10 cellular contexts compared by ENCODE assay signal in genomic region chr9:84701801-84702200, GRCh38. TPM values are rescaled to one million over a fixed set of nuclear protein-coding genes. Genes with fewer than 3 reads are reported as not detected.
DNase-seq lines count a peak whose midpoint lies in the region; ATAC-seq, FAIRE-seq and TF ChIP-seq lines count a peak whose summit lies in the region.
"Had no signal": no experiment of that assay in that cellular context is flagged by ENCODE, and none has a peak within 500 bp of the region (broad histone marks: within the 10 kb centered on the region; RNA-seq: fewer than 3 reads in every experiment).

No MANE protein-coding gene starts in this region.

- SMC1A ChIA-PET in GM12878 (lab: Charles Lee; ENCODE audit: uncharacterized antibody, unreplicated experiment) = interaction anchor here (0.9 to 14.3 kb wide), 15 partner anchors 8 to 560 kb away, joined by 3 to 686 read pairs (median 4); no protein-coding TSS in a partner anchor

- H3K4me1 ChIP-seq in GM12878 (ENCODE audit: control insufficient read depth, insufficient read depth, low read length) = peaks cover 17% of the 10 kb centered on the region
- no peaks in the 10 kb centered on the region for H3K4me1 ChIP-seq in lower lobe of right lung

- TF ChIP-seq CTCF in GM12878 (IDR thresholded peaks at IDR 0.05 in 2 of 3, conservative IDR thresholded peaks at IDR 0.05 in 1 of 3; ENCODE audit: control insufficient read depth in 2 of 3, extremely low read depth in 1 of 3, insufficient read depth in 1 of 3, low read depth in 3 of 3, low read length in 3 of 3) = no peak
- TF ChIP-seq CTCF in lower lobe of right lung (IDR thresholded peaks at IDR 0.05) = no peak

- TF ChIP-seq POLR2A in GM12878 (IDR thresholded peaks at IDR 0.05; ENCODE audit: low read depth, low read length) = no peak

- TF ChIP-seq EP300 in GM12878 (IDR thresholded peaks at IDR 0.05; ENCODE audit: borderline replicate concordance in 1 of 2, control insufficient read depth in 1 of 2, low read depth in 2 of 2, low read length in 2 of 2) = peak; percentile 30 to 52; a peak in 1 of 4 replicates

- FAIRE-seq in GM12878 (lab: Jason Lieb, UNC) = peak; percentile 97

- in situ Hi-C loops in GM12878 (cut with MboI) = loop anchor here (10.0 kb wide), 1 partner anchor 53 kb away; no protein-coding TSS in a partner anchor

- peak overlapping the region; percentile 45; the same call in 1 of the 2 replicates for H3K9ac ChIP-seq in GM12878 (ENCODE audit: control insufficient read depth, insufficient read depth, low read length)

- DNase-seq in GM12878 (ENCODE audit: low read depth, low spot score) = peak; percentile 77
- DNase-seq in lower lobe of right lung = no peak
- no peak for DNase-seq in stimulated activated naive CD4-positive, alpha-beta T cell (lab: John Stamatoyannopoulos, UW)
- no peak for DNase-seq in EL
- DNase-seq in globus pallidus (ENCODE audit: low spot score) = no peak
- DNase-seq: activated T-cell treated with anti-CD3 and anti-CD28 coated beads, Interleukin-2, amount 50 U/mL, for 4 hours; KG1 had no signal

- no TSS peak for BruUV-seq in GM12878 (replicated peaks; lab: Mats Ljungman, UMichigan)

- H3K36me3 ChIP-seq in GM12878 (ENCODE audit: control insufficient read depth in 2 of 2, insufficient read depth in 2 of 2, low read length in 1 of 2) (no peaks in the 10 kb centered on the region), lower lobe of right lung (no peaks in the 10 kb centered on the region)

- CTCF ChIA-PET in GM12878 (lab: Yijun Ruan, JAX) = interaction anchor here (1.1 to 14.5 kb wide), 6 partner anchors 8 to 909 kb away, joined by 3 to 792 read pairs (median 8); no protein-coding TSS in a partner anchor

- ATAC-seq in GM18502 (IDR thresholded peaks at IDR 0.05; ENCODE audit: poor library complexity, unreplicated experiment) (peak; percentile 82), GM21360 (IDR thresholded peaks at IDR 0.05; ENCODE audit: unreplicated experiment) (peak; percentile 82), HG03039 (IDR thresholded peaks at IDR 0.05; ENCODE audit: unreplicated experiment) (peak; percentile 73), GM12878 (peak; percentile 87), lower lobe of right lung (no peak)
- ATAC-seq: activated T-cell treated with anti-CD3 and anti-CD28 coated beads, Interleukin-2, amount 50 U/mL, for 4 hours had no signal

- H3K4me3 ChIP-seq in GM12878 (peak overlapping the region; percentile 28; the same call in 1 of the 2 replicates), lower lobe of right lung (no peak overlapping the region)

- no peaks in the 10 kb centered on the region for H4K20me1 ChIP-seq in GM12878 (ENCODE audit: control insufficient read depth, insufficient read depth)

- H3K9me3 ChIP-seq in GM12878 (replicated peaks; ENCODE audit: control insufficient read depth, insufficient read depth, low read length) (no peaks in the 10 kb centered on the region), lower lobe of right lung (no peaks in the 10 kb centered on the region)

- intact Hi-C loops in GM12878 (cut with micrococcal nuclease; ENCODE audit: unreplicated experiment) (loop anchor here (2.0 kb wide), 1 partner anchor 43 kb away; no protein-coding TSS in a partner anchor), lower lobe of right lung (cut with DNase I) (no loop called here)

- no peak for TF ChIP-seq RAD21 in GM12878 (IDR thresholded peaks at IDR 0.05; ENCODE audit: insufficient read depth, low read depth, low read length)

- no peaks in the 10 kb centered on the region; the same call in 1 of the 2 replicates for H3K79me2 ChIP-seq in GM12878 (ENCODE audit: control insufficient read depth, insufficient read depth, low read length)

- RAD21 ChIA-PET in GM12878 (lab: Charles Lee; ENCODE audit: unreplicated experiment) = interaction anchor here (0.9 to 15.7 kb wide), 11 partner anchors 7 to 440 kb away, joined by 3 to 582 read pairs (median 6); no protein-coding TSS in a partner anchor

- 42% methylated on average over 6 of the region's 6 CpGs for WGBS in GM12878 (ENCODE audit: insufficient coverage, insufficient replicate concordance, low lambda C conversion rate, missing lambda C conversion rate)

- H3K27me3 ChIP-seq in GM12878 (replicated peaks in 1 of 2; ENCODE audit: control insufficient read depth in 2 of 2, insufficient read depth in 2 of 2, low read length in 1 of 2) (no peaks in the 10 kb centered on the region), lower lobe of right lung (ENCODE audit: low read depth) (no peaks in the 10 kb centered on the region)

- H2AFZ ChIP-seq in GM12878 (ENCODE audit: control insufficient read depth, low read depth, low read length) = peak overlapping the region; percentile 42

- H3K27ac ChIP-seq in GM12878 (ENCODE audit: control insufficient read depth, insufficient read depth) (peak overlapping the region; percentile 59; the same call in 1 of the 2 replicates), lower lobe of right lung (no peak overlapping the region)

- POLR2A ChIA-PET in GM12878 (lab: Charles Lee) = interaction anchor here (0.9 to 3.5 kb wide), 5 partner anchors 43 to 79 kb away, joined by 3 to 18 read pairs (median 3); no protein-coding TSS in a partner anchor

- peak overlapping the region; percentile 88 for H3K4me2 ChIP-seq in GM12878 (ENCODE audit: control insufficient read depth, insufficient read depth)

TF ChIP-seq in GM12878, 131 proteins besides CTCF, POLR2A, EP300 and RAD21 (continues in another document):
- TF ChIP-seq IKZF2 (IDR thresholded peaks at IDR 0.05) = peak; percentile 72 to 77
- 0 out of 2 replicates have a peak, but pooled peaks have one; percentile 21 for TF ChIP-seq TCF12 (IDR thresholded peaks at IDR 0.05; ENCODE audit: low read depth, low read length)
- TF ChIP-seq EED (IDR thresholded peaks at IDR 0.05; ENCODE audit: low read depth) = no peak
- TF ChIP-seq BACH1 (IDR thresholded peaks at IDR 0.05; ENCODE audit: borderline replicate concordance) = peak; percentile 81; the same call in 1 of the 2 replicates
- peak; percentile 44; the same call in 1 of the 2 replicates for TF ChIP-seq SPI1 (IDR thresholded peaks at IDR 0.05; ENCODE audit: borderline replicate concordance, insufficient read depth, low read depth, low read length)
- peak; percentile 48 for TF ChIP-seq MTA2 (IDR thresholded peaks at IDR 0.05; ENCODE audit: low read depth)
- TF ChIP-seq NR2C1 (IDR thresholded peaks at IDR 0.05) = no peak
- 0 out of 2 replicates have a peak, but pooled peaks have one; percentile 36 for TF ChIP-seq NR2F1 (conservative IDR thresholded peaks at IDR 0.05)
- TF ChIP-seq PAX5 (IDR thresholded peaks at IDR 0.05; ENCODE audit: borderline replicate concordance, low read depth, low read length) = peak; percentile 61; the same call in 1 of the 2 replicates
- 0 out of 2 replicates have a peak, but pooled peaks have one; percentile 17 for TF ChIP-seq YY1 (IDR thresholded peaks at IDR 0.05; ENCODE audit: low read depth, low read length)
- TF ChIP-seq SMAD5 (IDR thresholded peaks at IDR 0.05; ENCODE audit: low read depth) = no peak
- peak in 1 of 2 experiments; percentile 53; a peak in 2 of 4 replicates for TF ChIP-seq BHLHE40 (IDR thresholded peaks at IDR 0.05; ENCODE audit: borderline replicate concordance in 1 of 2, low read depth in 2 of 2, low read length in 1 of 2)
- peak; percentile 56; the same call in 1 of the 2 replicates for TF ChIP-seq RELB (IDR thresholded peaks at IDR 0.05; ENCODE audit: low read depth)

RNA-seq across cellular contexts. Expression of gene NTRK2, which starts 32.3 kb away (rescaled TPM):
- 1.0 and 1.1 TPM in 2 replicates for total RNA-seq in GM12878 (2013; cell fraction: nucleolus; rRNA removed)
- total RNA-seq in GM12878 (2014; rRNA removed) (0.45 and 0.76 TPM in 2 replicates), GM12878 (2014; rRNA removed; fragmentation: Illumina TruSeq; extraction: Trizol) (0.69 and 0.76 TPM in 2 replicates), GM12878 (2021) (0.51 and 0.59 TPM in 2 replicates), lower lobe of right lung (7.7 TPM)
- polyA plus RNA-seq in GM12878 (2011; ENCODE audit: low read depth) = 0.52 TPM
- polyA plus RNA-seq in GM12878 (2011; rRNA removed) (4.6 TPM in 2 replicates), GM12878 (2014; fragmentation: Illumina TruSeq; extraction: Trizol) (1.0 TPM in 2 replicates), GM12878 (2014; fragmentation: Nextera tagmentation; extraction: Ambion mirVana) (under 1 TPM; 0.49 to 0.60 TPM), GM12878 (2014; rRNA removed) (0.42 and 0.48 TPM in 2 replicates), GM12878 (2016; fragmentation: Nextera tagmentation; extraction: Ambion mirVana) (under 1 TPM; 0.70 to 0.78 TPM)
- polyA plus RNA-seq in GM12878 (2011; cell fraction: cytosol; rRNA removed) = 2.4 and 3.1 TPM in 2 replicates
- 3.5 and 3.6 TPM in 2 replicates for polyA plus RNA-seq in GM12878 (2011; cell fraction: nucleus; rRNA removed)
- polyA plus RNA-seq in GM12878 (2012) = 0.55 and 1.0 TPM in 2 replicates
- polyA minus RNA-seq in GM12878 (2011; rRNA and poly(A)+ RNA removed) = 4.7 and 5.9 TPM in 2 replicates
- polyA minus RNA-seq in GM12878 (2011; cell fraction: cytosol; rRNA and poly(A)+ RNA removed) = 0.53 and 1.2 TPM in 2 replicates
- polyA minus RNA-seq in GM12878 (2011; cell fraction: nucleus; rRNA and poly(A)+ RNA removed) = 4.0 and 5.7 TPM in 2 replicates

Comparison
In these comparisons a context has a peak if more than half of its experiments do, and no peak if none do; other contexts are left out.
1. ATAC-seq: peak in GM18502 (single experiment), GM21360 (single experiment), HG03039 (single experiment) and GM12878 (single experiment); none in lower lobe of right lung (0 of 2).